13 cellular contexts compared by ENCODE assay signal in the genomic region with DNA sequence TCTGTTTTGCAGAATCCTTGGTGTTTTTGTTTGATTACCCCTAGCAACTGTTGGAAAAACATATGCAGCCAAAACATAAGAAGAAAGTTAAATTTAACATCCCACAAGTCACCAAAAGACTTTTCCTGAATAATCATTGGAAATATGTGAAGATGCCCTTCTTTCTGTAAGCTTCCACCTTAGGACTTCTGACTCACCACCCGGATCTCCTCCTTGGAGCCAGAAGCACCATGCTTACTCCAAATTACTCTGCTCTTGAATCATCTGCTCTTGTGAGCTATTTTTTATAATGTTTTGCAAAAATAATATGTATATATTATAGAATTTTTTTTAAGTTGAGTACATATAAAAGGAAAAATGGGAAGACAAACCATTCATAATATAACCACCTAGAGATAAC.
DNase-seq lines count a peak whose midpoint lies in the region; ATAC-seq and TF ChIP-seq lines count a peak whose summit lies in the region.
"Had no signal": no experiment of that assay in that cellular context is flagged by ENCODE, and none has a peak within 500 bp of the region (broad histone marks: within the 10 kb centered on the region; RNA-seq: fewer than 3 reads in every experiment).

No MANE protein-coding gene starts in this region.

- no peaks in the 10 kb centered on the region for H3K27me3 Mint-ChIP-seq in stimulated activated memory B cell treated with anti-CD40 and anti-IgM and Interleukin-4, amounts not matched to agents 10 μg/mL and 1 μg/mL and 100 μg/mL, for 72 hours

- H3K4me1 Mint-ChIP-seq in stimulated activated memory B cell treated with anti-CD40 and anti-IgM and Interleukin-4, amounts not matched to agents 10 μg/mL and 1 μg/mL and 100 μg/mL, for 72 hours: no peaks in the 10 kb centered on the region

- TF ChIP-seq RAD21 in neural cell (conservative IDR thresholded peaks at IDR 0.05): no peak

- TF ChIP-seq POLR2A in gastrocnemius medialis (IDR thresholded peaks at IDR 0.05): no peak

- H3K9me3 ChIP-seq in BLaER1 treated with 17β-estradiol and CSF1 and Interleukin-3, amounts not matched to agents 10 nM and 100 nM (replicated peaks in 1 of 11): no peaks in the 10 kb centered on the region
- H3K9me3 ChIP-seq in adipocyte (ENCODE audit: control insufficient read depth, low read length): no peaks in the 10 kb centered on the region
- no peaks in the 10 kb centered on the region for H3K9me3 ChIP-seq in neural cell (ENCODE audit: low read length)
- no peaks in the 10 kb centered on the region for H3K9me3 ChIP-seq in gastrocnemius medialis

- no peaks in the 10 kb centered on the region for H4K20me1 ChIP-seq in BLaER1 treated with 17β-estradiol and CSF1 and Interleukin-3, amounts not matched to agents 10 nM and 100 nM
- H4K20me1 ChIP-seq in neural cell (ENCODE audit: insufficient read depth): no peaks in the 10 kb centered on the region

- peak overlapping the region in 1 of 11 experiments; percentile 35; a peak in 1 of 22 replicates for H3K27ac ChIP-seq in BLaER1 treated with 17β-estradiol and CSF1 and Interleukin-3, amounts not matched to agents 10 nM and 100 nM
- H3K27ac ChIP-seq in neural cell (ENCODE audit: low read length) (peak overlapping the region; percentile 77), gastrocnemius medialis (no peak overlapping the region)

- TF ChIP-seq EP300 in neural cell (conservative IDR thresholded peaks at IDR 0.05; ENCODE audit: poor library complexity, severe bottlenecking): no peak

- in situ Hi-C loops in gastrocnemius medialis (cut with MboI; ENCODE audit: low sequenced_read_pairs in 4 of 4): no loop called here

- TF ChIP-seq CTCF in neural cell (IDR thresholded peaks at IDR 0.05; ENCODE audit: poor library complexity, severe bottlenecking): no peak
- no peak for TF ChIP-seq CTCF in gastrocnemius medialis (IDR thresholded peaks at IDR 0.05 in 4 of 5, conservative IDR thresholded peaks at IDR 0.05 in 1 of 5)

- H3K4me3 Mint-ChIP-seq in stimulated activated memory B cell treated with anti-CD40 and anti-IgM and Interleukin-4, amounts not matched to agents 10 μg/mL and 1 μg/mL and 100 μg/mL, for 72 hours: no peak overlapping the region
- H3K4me3 Mint-ChIP-seq: CD8-positive, alpha-beta T cell had no signal

- H3K9me2 ChIP-seq in neural cell (ENCODE audit: insufficient read depth, low read length): no peaks in the 10 kb centered on the region

- peak overlapping the region in 10 of 11 experiments; percentile 53 to 80 (median 68); a peak in 16 of 22 replicates for H3K4me2 ChIP-seq in BLaER1 treated with 17β-estradiol and CSF1 and Interleukin-3, amounts not matched to agents 10 nM and 100 nM
- H3K4me2 ChIP-seq in neural cell (ENCODE audit: low read length): no peak overlapping the region

- H3K9ac ChIP-seq in BLaER1 treated with 17β-estradiol and CSF1 and Interleukin-3, amounts not matched to agents 10 nM and 100 nM: no peak overlapping the region
- H3K9ac ChIP-seq in adipocyte (ENCODE audit: low read length): no peak overlapping the region
- H3K9ac ChIP-seq in neural cell (ENCODE audit: low read length): no peak overlapping the region

- no peaks in the 10 kb centered on the region for H3K79me2 ChIP-seq in neural cell (replicated peaks; ENCODE audit: insufficient read depth, low read length)

- no peak overlapping the region for H2AFZ ChIP-seq in neural cell (ENCODE audit: low read depth, low read length)

- DNase-seq in HCEC 1CT: peak; percentile 65
- peak; percentile 9 for DNase-seq in adipocyte (ENCODE audit: low read depth)
- no peak for DNase-seq in gastrocnemius medialis
- no peak for DNase-seq in NCI-H748 treated with DMSO at 0.1 percent for 48 hours (lab: John Stamatoyannopoulos, UW)
- DNase-seq: CD8-positive, alpha-beta T cell; NCI-H1048; NCI-H146; Right ventricle myocardium superior had no signal

- no peak for ATAC-seq in stimulated activated memory B cell treated with anti-CD40 and anti-IgM and Interleukin-4, amounts not matched to agents 10 μg/mL and 1 μg/mL and 100 μg/mL, for 72 hours
- no peak for ATAC-seq in gastrocnemius medialis
- ATAC-seq: CD8-positive, alpha-beta T cell; GM12878; HCT116 had no signal

- no peak overlapping the region for H3K4me3 ChIP-seq in BLaER1 treated with 17β-estradiol and CSF1 and Interleukin-3, amounts not matched to agents 10 nM and 100 nM
- H3K4me3 ChIP-seq in adipocyte (ENCODE audit: low read length) (no peak overlapping the region), neural cell (ENCODE audit: low read length) (no peak overlapping the region), gastrocnemius medialis (no peak overlapping the region)
- H3K4me3 ChIP-seq: GM12878 had no signal

- intact Hi-C loops in gastrocnemius medialis (cut with DNase I; ENCODE audit: low total_unique reads): no loop called here

- peaks cover 3% of the 10 kb centered on the region for H3K9me3 Mint-ChIP-seq in stimulated activated memory B cell treated with anti-CD40 and anti-IgM and Interleukin-4, amounts not matched to agents 10 μg/mL and 1 μg/mL and 100 μg/mL, for 72 hours

- no peak overlapping the region for H3K27ac Mint-ChIP-seq in stimulated activated memory B cell treated with anti-CD40 and anti-IgM and Interleukin-4, amounts not matched to agents 10 μg/mL and 1 μg/mL and 100 μg/mL, for 72 hours
- H3K27ac Mint-ChIP-seq: CD8-positive, alpha-beta T cell had no signal

- H3F3A ChIP-seq in neural cell (ENCODE audit: insufficient read depth, low read length, poor library complexity, severe bottlenecking): no peaks in the 10 kb centered on the region

- H3K36me3 Mint-ChIP-seq in stimulated activated memory B cell treated with anti-CD40 and anti-IgM and Interleukin-4, amounts not matched to agents 10 μg/mL and 1 μg/mL and 100 μg/mL, for 72 hours: no peaks in the 10 kb centered on the region
- H3K36me3 Mint-ChIP-seq: CD8-positive, alpha-beta T cell had no signal

- H3K4me1 ChIP-seq in BLaER1 treated with 17β-estradiol and CSF1 and Interleukin-3, amounts not matched to agents 10 nM and 100 nM: peaks cover 0 to 47% (median 31%) of the 10 kb centered on the region in 10 experiments; a peak in 18 of 20 replicates
- H3K4me1 ChIP-seq in adipocyte (ENCODE audit: control insufficient read depth, insufficient read depth, low read length) (peaks cover 9% of the 10 kb centered on the region), gastrocnemius medialis (no peaks in the 10 kb centered on the region)

- no peaks in the 10 kb centered on the region for H3K36me3 ChIP-seq in BLaER1 treated with 17β-estradiol and CSF1 and Interleukin-3, amounts not matched to agents 10 nM and 100 nM
- no peaks in the 10 kb centered on the region for H3K36me3 ChIP-seq in adipocyte (ENCODE audit: control insufficient read depth, insufficient read depth, low read length, severe bottlenecking)
- H3K36me3 ChIP-seq in neural cell (ENCODE audit: insufficient read depth, low read length): no peaks in the 10 kb centered on the region
- H3K36me3 ChIP-seq in gastrocnemius medialis: no peaks in the 10 kb centered on the region

- no peaks in the 10 kb centered on the region for H3K27me3 ChIP-seq in BLaER1 treated with 17β-estradiol and CSF1 and Interleukin-3, amounts not matched to agents 10 nM and 100 nM
- H3K27me3 ChIP-seq in adipocyte (replicated peaks; ENCODE audit: control insufficient read depth, insufficient read depth, low read length) (no peaks in the 10 kb centered on the region), neural cell (ENCODE audit: insufficient read depth, low read depth, low read length) (no peaks in the 10 kb centered on the region), gastrocnemius medialis (no peaks in the 10 kb centered on the region)

TF ChIP-seq in neural cell, 6 proteins besides CTCF, POLR2A, EP300 and RAD21:
- TF ChIP-seq EZH2 (IDR thresholded peaks at IDR 0.05; ENCODE audit: borderline replicate concordance, insufficient read depth, low read length, poor library complexity, severe bottlenecking) (no peak), MXI1 (conservative IDR thresholded peaks at IDR 0.05; ENCODE audit: poor library complexity, severe bottlenecking) (no peak), SMC3 (conservative IDR thresholded peaks at IDR 0.05; ENCODE audit: poor library complexity) (no peak), TAF1 (IDR thresholded peaks at IDR 0.05; ENCODE audit: low read depth) (no peak), POLR2AphosphoS5 (IDR thresholded peaks at IDR 0.05) (no peak)
- TF ChIP-seq, protein P1, sequence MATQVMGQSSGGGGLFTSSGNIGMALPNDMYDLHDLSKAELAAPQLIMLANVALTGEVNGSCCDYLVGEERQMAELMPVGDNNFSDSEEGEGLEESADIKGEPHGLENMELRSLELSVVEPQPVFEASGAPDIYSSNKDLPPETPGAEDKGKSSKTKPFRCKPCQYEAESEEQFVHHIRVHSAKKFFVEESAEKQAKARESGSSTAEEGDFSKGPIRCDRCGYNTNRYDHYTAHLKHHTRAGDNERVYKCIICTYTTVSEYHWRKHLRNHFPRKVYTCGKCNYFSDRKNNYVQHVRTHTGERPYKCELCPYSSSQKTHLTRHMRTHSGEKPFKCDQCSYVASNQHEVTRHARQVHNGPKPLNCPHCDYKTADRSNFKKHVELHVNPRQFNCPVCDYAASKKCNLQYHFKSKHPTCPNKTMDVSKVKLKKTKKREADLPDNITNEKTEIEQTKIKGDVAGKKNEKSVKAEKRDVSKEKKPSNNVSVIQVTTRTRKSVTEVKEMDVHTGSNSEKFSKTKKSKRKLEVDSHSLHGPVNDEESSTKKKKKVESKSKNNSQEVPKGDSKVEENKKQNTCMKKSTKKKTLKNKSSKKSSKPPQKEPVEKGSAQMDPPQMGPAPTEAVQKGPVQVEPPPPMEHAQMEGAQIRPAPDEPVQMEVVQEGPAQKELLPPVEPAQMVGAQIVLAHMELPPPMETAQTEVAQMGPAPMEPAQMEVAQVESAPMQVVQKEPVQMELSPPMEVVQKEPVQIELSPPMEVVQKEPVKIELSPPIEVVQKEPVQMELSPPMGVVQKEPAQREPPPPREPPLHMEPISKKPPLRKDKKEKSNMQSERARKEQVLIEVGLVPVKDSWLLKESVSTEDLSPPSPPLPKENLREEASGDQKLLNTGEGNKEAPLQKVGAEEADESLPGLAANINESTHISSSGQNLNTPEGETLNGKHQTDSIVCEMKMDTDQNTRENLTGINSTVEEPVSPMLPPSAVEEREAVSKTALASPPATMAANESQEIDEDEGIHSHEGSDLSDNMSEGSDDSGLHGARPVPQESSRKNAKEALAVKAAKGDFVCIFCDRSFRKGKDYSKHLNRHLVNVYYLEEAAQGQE (IDR thresholded peaks at IDR 0.05; ENCODE audit: borderline replicate concordance): no peak

Comparison
In these comparisons a context has a peak if more than half of its experiments do, and no peak if none do; other contexts are left out.
1. DNase-seq: peak in HCEC 1CT (single experiment) and adipocyte (single experiment); none in gastrocnemius medialis (0 of 2) and NCI-H748 treated with DMSO at 0.1 percent for 48 hours (single experiment).